Comparison of ENCODE assay signal across 1 cellular context in genomic region chr6:146910611-146911010, GRCh38.
TF ChIP-seq lines count a peak whose summit lies in the region.

No MANE protein-coding gene starts in this region.

TF ChIP-seq in IMR-90, 13 proteins besides CTCF, POLR2A, EP300 and RAD21 (continued from another document):
- TF ChIP-seq ELK1 (IDR thresholded peaks at IDR 0.05; ENCODE audit: borderline replicate concordance, low read depth, low read length) (no peak), SMC3 (IDR thresholded peaks at IDR 0.05; ENCODE audit: low read depth, low read length) (no peak), FOS (IDR thresholded peaks at IDR 0.05; ENCODE audit: low read depth, low read length) (no peak), USF2 (IDR thresholded peaks at IDR 0.05; ENCODE audit: low read depth, low read length) (no peak)
